Comparison of ENCODE assay signal across 25 cellular contexts in the genomic region with DNA sequence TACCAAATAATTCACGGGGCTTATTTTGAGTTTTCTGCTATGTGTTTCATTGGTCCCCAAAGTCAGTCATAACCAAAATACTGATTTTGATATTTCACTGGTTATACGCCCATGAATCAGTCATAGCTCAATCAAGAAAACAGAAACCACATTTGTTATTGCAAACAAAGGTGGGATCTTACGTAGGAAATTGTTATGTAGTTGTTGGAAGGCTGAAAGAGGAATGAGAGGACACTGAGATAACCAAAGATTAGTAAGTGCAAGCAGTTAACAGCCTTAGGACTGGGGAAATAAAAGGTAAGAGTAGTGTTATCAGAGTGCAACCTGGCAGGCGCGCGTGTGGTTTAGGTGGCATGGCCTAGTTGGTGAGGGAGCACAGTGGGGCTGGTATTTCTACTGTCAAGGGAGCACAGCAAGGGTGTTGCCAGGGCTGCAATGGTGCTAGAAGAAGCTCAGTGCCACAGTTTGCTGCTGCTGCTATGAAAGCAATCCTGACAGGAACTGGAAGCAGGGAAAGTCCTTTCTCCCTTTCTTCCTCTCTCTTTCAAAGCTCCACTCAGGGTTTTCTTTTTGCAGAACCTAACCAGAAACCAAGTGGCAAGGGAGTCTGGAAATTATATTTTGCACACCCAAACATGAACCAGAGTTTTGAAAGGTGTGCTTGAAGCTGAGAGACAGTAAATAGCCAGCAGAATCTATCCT. TPM values are rescaled to one million over a fixed set of nuclear protein-coding genes. Genes with fewer than 3 reads are reported as not detected.
DNase-seq lines count a peak whose midpoint lies in the region; ATAC-seq and TF ChIP-seq lines count a peak whose summit lies in the region.
"Had no signal": no experiment of that assay in that cellular context is flagged by ENCODE, and none has a peak within 500 bp of the region (broad histone marks: within the 10 kb centered on the region; RNA-seq: fewer than 3 reads in every experiment).

No MANE protein-coding gene starts in this region.

- H4K91ac ChIP-seq in trophoblast cell (ENCODE audit: low read depth, low read length) (no peak overlapping the region), H9 (ENCODE audit: insufficient read length, low read depth, low read length) (no peak overlapping the region)

- H3K4me3 Mint-ChIP-seq in activated naive CD8-positive, alpha-beta T cell treated with anti-CD3 and anti-CD28 coated beads, Interleukin-2, amount 50 U/mL, for 24 hours = no peak overlapping the region
- no peak overlapping the region for H3K4me3 Mint-ChIP-seq in activated naive CD8-positive, alpha-beta T cell treated with anti-CD3 and anti-CD28 coated beads for 36 hours
- H3K4me3 Mint-ChIP-seq in T-helper 17 cell = no peak overlapping the region
- H3K4me3 Mint-ChIP-seq in H9 = no peak overlapping the region
- H3K4me3 Mint-ChIP-seq: activated naive CD8-positive, alpha-beta T cell treated with anti-CD3 and anti-CD28 coated beads, Interleukin-2, amount 10 ng/mL, durations not matched to agents 7 days and 5 days; dendritic cell treated with granulocyte-macrophage colony-stimulating factor and Interleukin-4, amounts not matched to agents 40 ng/mL and 50 ng/mL, for 4 days; nephron progenitor cell; stimulated activated memory B cell treated with anti-CD40 and anti-IgM and Interleukin-4, amounts not matched to agents 10 μg/mL and 1 μg/mL and 100 μg/mL, for 72 hours had no signal

- no peak overlapping the region for H2AK5ac ChIP-seq in trophoblast cell (ENCODE audit: low read length)
- no peak overlapping the region for H2AK5ac ChIP-seq in H9 (ENCODE audit: insufficient read length, low read length)

- TF ChIP-seq CTCF in SK-N-SH (IDR thresholded peaks at IDR 0.05) (no peak), H9 (conservative IDR thresholded peaks at IDR 0.05) (no peak)

- H3T11ph ChIP-seq in H9 (ENCODE audit: low read length) = no peak overlapping the region

- ATAC-seq in SK-N-SH treated with all-trans-retinoic acid at 6 μM for 48 hours (peak; percentile 27; the same call in 2 of the 3 replicates), T-helper 17 cell (no peak)
- ATAC-seq in activated naive CD8-positive, alpha-beta T cell treated with anti-CD3 and anti-CD28 coated beads, Interleukin-2, amount 50 U/mL, for 24 hours = peak; percentile 52
- ATAC-seq: mucosa of descending colon; pancreas; stimulated activated memory B cell treated with anti-CD40 and anti-IgM and Interleukin-4, amounts not matched to agents 10 μg/mL and 1 μg/mL and 100 μg/mL, for 72 hours had no signal

- no peaks in the 10 kb centered on the region for H3K36me3 ChIP-seq in SK-N-SH (replicated peaks in 1 of 2; ENCODE audit: control insufficient read depth in 1 of 2, insufficient read depth in 2 of 2, low read length in 1 of 2)
- no peaks in the 10 kb centered on the region for H3K36me3 ChIP-seq in trophoblast cell (ENCODE audit: control insufficient read depth in 1 of 2, insufficient read depth in 2 of 2, low read length in 2 of 2)
- H3K36me3 ChIP-seq in MG63 = no peaks in the 10 kb centered on the region
- H3K36me3 ChIP-seq: pancreas had no signal

- H2BK120ac ChIP-seq in trophoblast cell (ENCODE audit: insufficient read depth, low read length, poor library complexity) (no peak overlapping the region), H9 (ENCODE audit: low read depth, low read length, poor library complexity, severe bottlenecking) (no peak overlapping the region)

- 90% methylated on average over 6 of the region's 6 CpGs for WGBS in SK-N-SH (ENCODE audit: low lambda C conversion rate)
- 100% methylated on average over 1 of the region's 6 CpGs for WGBS in trophoblast cell (ENCODE audit: extremely low coverage, insufficient coverage, insufficient read length)
- WGBS in H9 (ENCODE audit: extremely low coverage, insufficient read length, low lambda C conversion rate) = no CpG with 5 or more reads among the region's 6 CpGs

- H3K56ac ChIP-seq in H9 (ENCODE audit: insufficient read length, low read depth, low read length) = no peak overlapping the region

- H3K23me2 ChIP-seq in H9 (ENCODE audit: insufficient read length, low read depth, low read length, poor library complexity, severe bottlenecking) = no peaks in the 10 kb centered on the region

- TF ChIP-seq EP300 in SK-N-SH (IDR thresholded peaks at IDR 0.05; ENCODE audit: borderline replicate concordance in 1 of 2, low read depth in 1 of 2, low read length in 1 of 2) = no peak

- H3K4me1 Mint-ChIP-seq in activated naive CD8-positive, alpha-beta T cell treated with anti-CD3 and anti-CD28 coated beads, Interleukin-2, amount 50 U/mL, for 24 hours = peaks cover 2% of the 10 kb centered on the region
- H3K4me1 Mint-ChIP-seq in activated naive CD8-positive, alpha-beta T cell treated with anti-CD3 and anti-CD28 coated beads for 36 hours = peaks cover 1% of the 10 kb centered on the region
- H3K4me1 Mint-ChIP-seq in T-helper 17 cell = peaks cover 10% of the 10 kb centered on the region
- H3K4me1 Mint-ChIP-seq in H9 = peaks cover 33 to 39% of the 10 kb centered on the region in 2 experiments
- H3K4me1 Mint-ChIP-seq: activated naive CD8-positive, alpha-beta T cell treated with anti-CD3 and anti-CD28 coated beads, Interleukin-2, amount 10 ng/mL, durations not matched to agents 7 days and 5 days; nephron progenitor cell; stimulated activated memory B cell treated with anti-CD40 and anti-IgM and Interleukin-4, amounts not matched to agents 10 μg/mL and 1 μg/mL and 100 μg/mL, for 72 hours had no signal

- H4K8ac ChIP-seq in trophoblast cell (ENCODE audit: low read depth, low read length) (no peak overlapping the region), H9 (replicated peaks; ENCODE audit: insufficient read length, low read depth, low read length) (no peak overlapping the region)

- no peaks in the 10 kb centered on the region for H3K9me2 ChIP-seq in SK-N-SH

- H3K9me3 ChIP-seq in SK-N-SH = no peaks in the 10 kb centered on the region
- no peaks in the 10 kb centered on the region for H3K9me3 ChIP-seq in T-helper 17 cell (ENCODE audit: control insufficient read depth, low read length, poor library complexity, severe bottlenecking)
- no peaks in the 10 kb centered on the region for H3K9me3 ChIP-seq in trophoblast cell (ENCODE audit: insufficient read depth, low read depth, low read length)
- H3K9me3 ChIP-seq in H9 (ENCODE audit: control insufficient read depth, low read depth, low read length) = no peaks in the 10 kb centered on the region
- no peaks in the 10 kb centered on the region for H3K9me3 ChIP-seq in MG63
- H3K9me3 ChIP-seq: mucosa of descending colon, pancreas, testis had no signal

- H3K27ac Mint-ChIP-seq in activated naive CD8-positive, alpha-beta T cell treated with anti-CD3 and anti-CD28 coated beads, Interleukin-2, amount 50 U/mL, for 24 hours = no peak overlapping the region
- no peak overlapping the region for H3K27ac Mint-ChIP-seq in activated naive CD8-positive, alpha-beta T cell treated with anti-CD3 and anti-CD28 coated beads for 36 hours
- H3K27ac Mint-ChIP-seq in T-helper 17 cell (peak overlapping the region; percentile 6), H9 (peak overlapping the region in 1 of 3 experiments; percentile 33; a peak in 2 of 7 replicates)
- H3K27ac Mint-ChIP-seq: activated naive CD8-positive, alpha-beta T cell treated with anti-CD3 and anti-CD28 coated beads, Interleukin-2, amount 10 ng/mL, durations not matched to agents 7 days and 5 days; dendritic cell treated with granulocyte-macrophage colony-stimulating factor and Interleukin-4, amounts not matched to agents 40 ng/mL and 50 ng/mL, for 4 days; nephron progenitor cell; stimulated activated memory B cell treated with anti-CD40 and anti-IgM and Interleukin-4, amounts not matched to agents 10 μg/mL and 1 μg/mL and 100 μg/mL, for 72 hours had no signal

- H2BK20ac ChIP-seq in H9 (ENCODE audit: low read depth, low read length, poor library complexity, severe bottlenecking) = no peak overlapping the region

- H3K4me1 ChIP-seq in SK-N-SH (ENCODE audit: control insufficient read depth in 1 of 2, insufficient read depth in 2 of 2, low read depth in 1 of 2, low read length in 1 of 2) = no peaks in the 10 kb centered on the region
- H3K4me1 ChIP-seq in trophoblast cell (ENCODE audit: control insufficient read depth in 1 of 2, insufficient read depth in 2 of 2, low read length in 2 of 2) = no peaks in the 10 kb centered on the region
- H3K4me1 ChIP-seq in H9 (ENCODE audit: insufficient read depth, low read length) = peaks cover 5% of the 10 kb centered on the region; the same call in 1 of the 2 replicates
- H3K4me1 ChIP-seq: pancreas, testis had no signal

- DNase-seq in SK-N-SH (no peak), T-helper 17 cell (no peak), trophoblast cell (no peak), H9 (no peak), MG63 (no peak)
- no peak for DNase-seq in activated naive CD8-positive, alpha-beta T cell treated with anti-CD3 and anti-CD28 coated beads, Interleukin-2, amount 50 U/mL, for 24 hours
- no peak for DNase-seq in activated naive CD8-positive, alpha-beta T cell treated with anti-CD3 and anti-CD28 coated beads for 36 hours
- DNase-seq: activated CD4-positive, alpha-beta T cell treated with anti-CD3 and anti-CD28 coated beads, Interleukin-2, amount 50 U/mL, for 4 hours; activated naive CD8-positive, alpha-beta T cell treated with anti-CD3 and anti-CD28 coated beads, Interleukin-2, amount 10 ng/mL, durations not matched to agents 7 days and 5 days; EL; GM23248; mucosa of descending colon; NCI-H1694 treated with DMSO at 0.1 percent for 48 hours; NCI-H510A; nephron progenitor cell; pancreas; SHP77; stimulated activated CD4-positive, alpha-beta T cell treated with anti-CD3 and anti-CD28 coated beads, Interleukin-2, amount 100 ng/mL, for 48 hours; T-helper 9 cell; testis had no signal

- H3K79me2 ChIP-seq in SK-N-SH (ENCODE audit: insufficient read depth) = no peaks in the 10 kb centered on the region
- H3K79me2 ChIP-seq in trophoblast cell (ENCODE audit: control insufficient read depth, insufficient read depth, low read length, poor library complexity) = no peaks in the 10 kb centered on the region
- no peaks in the 10 kb centered on the region for H3K79me2 ChIP-seq in H9 (ENCODE audit: insufficient read depth, low read length)

- peaks cover 4% of the 10 kb centered on the region for H3K36me3 Mint-ChIP-seq in activated naive CD8-positive, alpha-beta T cell treated with anti-CD3 and anti-CD28 coated beads, Interleukin-2, amount 50 U/mL, for 24 hours (ENCODE audit: low read depth)
- peaks cover 3% of the 10 kb centered on the region for H3K36me3 Mint-ChIP-seq in activated naive CD8-positive, alpha-beta T cell treated with anti-CD3 and anti-CD28 coated beads for 36 hours
- no peaks in the 10 kb centered on the region for H3K36me3 Mint-ChIP-seq in T-helper 17 cell (ENCODE audit: low read depth)
- H3K36me3 Mint-ChIP-seq in H9 (ENCODE audit: insufficient read depth in 1 of 3, low read depth in 3 of 3) = peaks cover 3 to 9% (median 5%) of the 10 kb centered on the region in 3 experiments

- H4K5ac ChIP-seq in H9 (ENCODE audit: insufficient read length, low read depth, low read length) = no peak overlapping the region

- H2BK12ac ChIP-seq in trophoblast cell (ENCODE audit: low read length) (no peak overlapping the region), H9 (ENCODE audit: insufficient read length, low read depth, low read length) (no peak overlapping the region)

- no peak overlapping the region for H3K27ac ChIP-seq in SK-N-SH (ENCODE audit: low read depth in 2 of 2, low read length in 1 of 2)
- H3K27ac ChIP-seq in trophoblast cell (ENCODE audit: low read depth, low read length) = no peak overlapping the region
- H3K27ac ChIP-seq in H9 (ENCODE audit: insufficient read length, low read depth, low read length) = no peak overlapping the region
- H3K27ac ChIP-seq: GM23248, pancreas, testis, VCaP had no signal

- POLR2A ChIA-PET in SK-N-SH (lab: Yijun Ruan, JAX) = no interaction called here

- H3F3A ChIP-seq in SK-N-SH (replicated peaks; ENCODE audit: insufficient read depth) = no peaks in the 10 kb centered on the region

- H3K18ac ChIP-seq in trophoblast cell (ENCODE audit: low read length) (no peak overlapping the region), H9 (ENCODE audit: insufficient read length, low read depth, low read length) (no peak overlapping the region)

- H2BK5ac ChIP-seq in trophoblast cell (ENCODE audit: low read depth, low read length, poor library complexity) (no peak overlapping the region), H9 (ENCODE audit: insufficient read length, low read length) (no peak overlapping the region)

- no peaks in the 10 kb centered on the region for H3K79me1 ChIP-seq in trophoblast cell (ENCODE audit: low read length)
- H3K79me1 ChIP-seq in H9 (ENCODE audit: insufficient read depth, low read depth, low read length, poor library complexity, severe bottlenecking) = no peaks in the 10 kb centered on the region

- CTCF ChIA-PET in SK-N-SH (lab: Yijun Ruan, JAX) = interaction anchor here (0.8 to 1.5 kb wide), 3 partner anchors 10 to 23 kb away, joined by 3 read pairs; no protein-coding TSS in a partner anchor

- H3K27me3 ChIP-seq in SK-N-SH (ENCODE audit: insufficient read depth) (no peaks in the 10 kb centered on the region), trophoblast cell (ENCODE audit: insufficient read depth, low read length) (no peaks in the 10 kb centered on the region), H9 (ENCODE audit: insufficient read depth, low read length) (no peaks in the 10 kb centered on the region), MG63 (no peaks in the 10 kb centered on the region)
- H3K27me3 ChIP-seq: pancreas, testis had no signal

- H2BK15ac ChIP-seq in H9 (ENCODE audit: low read depth, low read length) = no peak overlapping the region

- H3K14ac ChIP-seq in trophoblast cell (ENCODE audit: low read length) = no peak overlapping the region
- H3K14ac ChIP-seq in H9 (ENCODE audit: insufficient read depth, low read length) = no peak overlapping the region

- no peaks in the 10 kb centered on the region for H4K20me1 ChIP-seq in SK-N-SH (ENCODE audit: insufficient read depth)
- no peaks in the 10 kb centered on the region for H4K20me1 ChIP-seq in H9 (ENCODE audit: control insufficient read depth, insufficient read depth, insufficient read length)

- no peaks in the 10 kb centered on the region for H3K27me3 Mint-ChIP-seq in activated naive CD8-positive, alpha-beta T cell treated with anti-CD3 and anti-CD28 coated beads, Interleukin-2, amount 50 U/mL, for 24 hours
- H3K27me3 Mint-ChIP-seq in activated naive CD8-positive, alpha-beta T cell treated with anti-CD3 and anti-CD28 coated beads for 36 hours = no peaks in the 10 kb centered on the region
- H3K27me3 Mint-ChIP-seq in T-helper 17 cell (no peaks in the 10 kb centered on the region), H9 (ENCODE audit: low read depth) (no peaks in the 10 kb centered on the region)
- H3K27me3 Mint-ChIP-seq: activated naive CD8-positive, alpha-beta T cell treated with anti-CD3 and anti-CD28 coated beads, Interleukin-2, amount 10 ng/mL, durations not matched to agents 7 days and 5 days; CD4-positive, CD25-positive, alpha-beta regulatory T cell; dendritic cell treated with granulocyte-macrophage colony-stimulating factor and Interleukin-4, amounts not matched to agents 40 ng/mL and 50 ng/mL, for 4 days; stimulated activated memory B cell treated with anti-CD40 and anti-IgM and Interleukin-4, amounts not matched to agents 10 μg/mL and 1 μg/mL and 100 μg/mL, for 72 hours had no signal

- H3K23ac ChIP-seq in trophoblast cell (ENCODE audit: low read length) = peak overlapping the region; percentile 100
- H3K23ac ChIP-seq in H9 (ENCODE audit: insufficient read length, low read depth, low read length) = no peak overlapping the region

- no peaks in the 10 kb centered on the region for H3K9me3 Mint-ChIP-seq in activated naive CD8-positive, alpha-beta T cell treated with anti-CD3 and anti-CD28 coated beads, Interleukin-2, amount 50 U/mL, for 24 hours
- H3K9me3 Mint-ChIP-seq in activated naive CD8-positive, alpha-beta T cell treated with anti-CD3 and anti-CD28 coated beads for 36 hours = peaks cover 2% of the 10 kb centered on the region
- H3K9me3 Mint-ChIP-seq in H9 = peaks cover 3 to 4% of the 10 kb centered on the region in 2 experiments; a peak in 4 of 5 replicates
- H3K9me3 Mint-ChIP-seq: dendritic cell treated with granulocyte-macrophage colony-stimulating factor and Interleukin-4, amounts not matched to agents 40 ng/mL and 50 ng/mL, for 4 days; stimulated activated memory B cell treated with anti-CD40 and anti-IgM and Interleukin-4, amounts not matched to agents 10 μg/mL and 1 μg/mL and 100 μg/mL, for 72 hours had no signal

- H3K9ac ChIP-seq in SK-N-SH (no peak overlapping the region), trophoblast cell (ENCODE audit: low read length) (peak overlapping the region; percentile 64), H9 (ENCODE audit: extremely low read depth, insufficient read length, low read length) (no peak overlapping the region)
- H3K9ac ChIP-seq: GM23248 had no signal

- H3K4ac ChIP-seq in trophoblast cell (ENCODE audit: low read depth, low read length) (no peak overlapping the region), H9 (ENCODE audit: low read depth, low read length) (no peak overlapping the region)

- no peak for TF ChIP-seq RAD21 in SK-N-SH (IDR thresholded peaks at IDR 0.05; ENCODE audit: low read length)

- H3K4me3 ChIP-seq in SK-N-SH (ENCODE audit: low read depth in 2 of 2, low read length in 1 of 2) = no peak overlapping the region
- H3K4me3 ChIP-seq in trophoblast cell (ENCODE audit: low read depth, low read length) = no peak overlapping the region
- H3K4me3 ChIP-seq in MG63 = no peak overlapping the region
- H3K4me3 ChIP-seq: GM23248, mucosa of descending colon, pancreas, testis had no signal

- H2AFZ ChIP-seq in SK-N-SH (ENCODE audit: low read depth) (no peak overlapping the region), trophoblast cell (ENCODE audit: insufficient read depth, low read length, poor library complexity) (no peak overlapping the region), H9 (ENCODE audit: low read length) (no peak overlapping the region)
- H2AFZ ChIP-seq: GM23248 had no signal

- H3K4me2 ChIP-seq in SK-N-SH (no peak overlapping the region), trophoblast cell (ENCODE audit: low read length) (no peak overlapping the region), H9 (ENCODE audit: insufficient read depth, insufficient read length, low read length) (no peak overlapping the region)

- H4K12ac ChIP-seq in trophoblast cell (ENCODE audit: low read depth, low read length) = no peak overlapping the region

RNA-seq across cellular contexts. Expression of a gene that starts 33.7 kb away (rescaled TPM):
- 17.3 and 24.3 TPM in 2 replicates for polyA plus RNA-seq in SK-N-SH (2012; rRNA removed)
- 25.1 and 35.4 TPM in 2 replicates for polyA plus RNA-seq in SK-N-SH (2012; cell fraction: cytosol; rRNA removed)
- polyA plus RNA-seq in SK-N-SH (2012; cell fraction: nucleus; rRNA removed) = 24.7 and 31.1 TPM in 2 replicates
- total RNA-seq in activated naive CD8-positive, alpha-beta T cell treated with anti-CD3 and anti-CD28 coated beads for 36 hours = 10 to 100 TPM; 49.4 to 50.4 TPM
- total RNA-seq in T-helper 17 cell = 10 to 100 TPM; 43.6 to 44.4 TPM
- 35.0 and 36.3 TPM in 2 replicates for polyA plus RNA-seq in trophoblast cell (2013)
- 29.5 and 33.6 TPM in 2 replicates for total RNA-seq in H9 (2021)
- 27.3 and 36.8 TPM in 2 replicates for total RNA-seq in MG63 (2014; rRNA removed; shearing (Covaris generic); ENCODE audit: low replicate concordance)

RNA-seq across cellular contexts. Expression of a gene that starts 50.0 kb away (rescaled TPM):
- 2.0 and 3.6 TPM in 2 replicates for polyA plus RNA-seq in SK-N-SH (2012; rRNA removed)
- polyA plus RNA-seq in SK-N-SH (2012; cell fraction: cytosol; rRNA removed) = 2.8 and 3.5 TPM in 2 replicates
- polyA plus RNA-seq in SK-N-SH (2012; cell fraction: nucleus; rRNA removed) = 1.9 and 5.3 TPM in 2 replicates
- 10 to 100 TPM; 12.1 to 12.9 TPM for total RNA-seq in activated naive CD8-positive, alpha-beta T cell treated with anti-CD3 and anti-CD28 coated beads for 36 hours
- total RNA-seq in T-helper 17 cell = 1 to 10 TPM; 7.8 to 9.5 TPM
- polyA plus RNA-seq in trophoblast cell (2013) = 6.1 TPM in 2 replicates
- 19.0 and 20.3 TPM in 2 replicates for total RNA-seq in H9 (2021)
- 3.2 and 3.7 TPM in 2 replicates for total RNA-seq in MG63 (2014; rRNA removed; shearing (Covaris generic); ENCODE audit: low replicate concordance)

RNA-seq across cellular contexts. Expression of a gene that starts 52.6 kb away (rescaled TPM):
- polyA plus RNA-seq in SK-N-SH (2012; rRNA removed) = 2.2 and 2.8 TPM in 2 replicates
- polyA plus RNA-seq in SK-N-SH (2012; cell fraction: cytosol; rRNA removed) = 3.1 and 3.7 TPM in 2 replicates
- polyA plus RNA-seq in SK-N-SH (2012; cell fraction: nucleus; rRNA removed) = 3.1 and 6.3 TPM in 2 replicates
- 10 to 100 TPM in 1 of 2 experiments, 1 to 10 TPM in 1; 9.5 to 11.2 TPM for total RNA-seq in activated naive CD8-positive, alpha-beta T cell treated with anti-CD3 and anti-CD28 coated beads for 36 hours
- 100 to 1,000 TPM; 186 to 281 TPM for total RNA-seq in T-helper 17 cell
- 8.8 and 9.6 TPM in 2 replicates for polyA plus RNA-seq in trophoblast cell (2013)
- 8.4 and 8.9 TPM in 2 replicates for total RNA-seq in H9 (2021)
- 0.46 and 2.2 TPM in 2 replicates for total RNA-seq in MG63 (2014; rRNA removed; shearing (Covaris generic); ENCODE audit: low replicate concordance)

Comparison
In these comparisons a context has a peak if more than half of its experiments do, and no peak if none do; other contexts are left out.
1. RNA of a gene that starts 52.6 kb away (total RNA-seq): 186 to 281 TPM in T-helper 17 cell; 9.5 to 11.2 TPM in activated naive CD8-positive, alpha-beta T cell treated with anti-CD3 and anti-CD28 coated beads for 36 hours, 8.4 to 8.9 TPM in H9 and 0.46 to 2.2 TPM in MG63; every median in the first group is over 10 times any median in the second.